In the genomic region with DNA sequence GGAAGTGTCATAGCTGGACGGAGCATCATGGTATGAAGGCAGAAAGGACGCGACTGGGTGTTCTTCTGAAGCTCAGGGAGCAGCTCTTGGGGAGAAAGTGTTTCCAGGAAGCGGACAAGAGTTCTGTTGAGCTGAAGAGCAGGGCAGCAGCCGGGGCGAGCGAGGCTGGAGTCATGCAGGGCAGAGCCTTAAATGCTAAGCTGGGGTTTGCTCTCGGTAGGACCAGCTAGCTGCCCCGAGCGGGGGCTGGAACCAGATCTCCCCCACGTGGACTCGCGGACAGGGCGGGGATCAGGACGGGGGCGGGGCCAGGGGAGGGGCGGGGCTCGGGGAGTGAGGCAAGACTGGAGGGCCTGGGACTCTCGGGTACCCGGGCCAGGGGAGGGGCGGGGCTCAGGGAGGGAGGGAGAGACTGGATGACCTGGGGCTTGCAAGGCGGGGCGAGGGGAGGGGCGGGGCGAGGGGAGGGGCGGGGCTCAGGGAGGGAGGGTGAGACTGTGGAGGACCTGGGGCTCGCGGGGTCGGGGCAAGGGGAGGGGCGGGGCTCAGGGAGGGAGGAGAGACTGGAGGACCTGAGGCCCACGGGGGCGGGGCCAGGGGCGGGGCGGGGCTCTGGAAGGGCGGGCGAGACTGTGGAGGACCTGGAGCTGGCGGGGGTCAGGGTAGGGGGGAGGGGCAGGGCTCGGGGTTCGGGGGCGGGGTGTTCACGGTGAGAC, we compare ENCODE assay signal across 8 cellular contexts. TPM values are rescaled to one million over a fixed set of nuclear protein-coding genes. Genes with fewer than 3 reads are reported as not detected.
A peak's percentile ranks its signal among the peaks of the same experiment; 100 is the strongest.
DNase-seq lines count a peak whose midpoint lies in the region; ATAC-seq and TF ChIP-seq lines count a peak whose summit lies in the region.

No MANE protein-coding gene starts in this region.

- no peaks in the 10 kb centered on the region for H3K36me3 Mint-ChIP-seq in T-cell

- peak overlapping the region; percentile 77 for H3K4me3 ChIP-seq in HFF-Myc (replicated peaks; ENCODE audit: low read depth, low read length)
- peak overlapping the region in 2 of 4 donors; percentile 51 to 81 for H3K4me3 ChIP-seq in adrenal gland
- H3K4me3 ChIP-seq in heart right ventricle = peak overlapping the region; percentile 55 to 84 (median 72)
- H3K4me3 ChIP-seq in transverse colon = peak overlapping the region; percentile 35 to 61 (median 52)

- H3K4me3 Mint-ChIP-seq in T-cell = peak overlapping the region; percentile 83 to 92 (median 86)

- CTCF ChIA-PET in T-cell (lab: Charles Lee) = interaction anchor here in 1 of 2 donors (1.9 kb wide), 1 partner anchor 92 kb away, joined by 8 read pairs; the partner anchor contains the start of gene ZFAND6

- no peaks in the 10 kb centered on the region for H3K27me3 ChIP-seq in adrenal gland
- H3K27me3 ChIP-seq in heart right ventricle = no peaks in the 10 kb centered on the region
- no peaks in the 10 kb centered on the region for H3K27me3 ChIP-seq in transverse colon

- H3K4me1 Mint-ChIP-seq in T-cell = peaks cover 15 to 23% (median 21%) of the 10 kb centered on the region in 3 donors

- no peaks in the 10 kb centered on the region for H3K9me3 Mint-ChIP-seq in T-cell

- intact Hi-C loops in adrenal gland (cut with DNase I) = no loop called here
- intact Hi-C loops in heart right ventricle (cut with DNase I) = loop anchor here in 9 of 10 donors (1.0 to 10.0 kb wide), 7 partner anchors 80 to 258 kb away; partner anchors contain the start of genes ZFAND6 (in 4 of the 9) and MTHFS (in 2 of the 9)
- intact Hi-C loops in transverse colon (cut with DNase I; ENCODE audit: low total_unique reads) = loop anchor here (10.0 kb wide), 1 partner anchor 88 kb away; no protein-coding TSS in a partner anchor

- H3K27ac Mint-ChIP-seq in T-cell = peak overlapping the region; percentile 81 to 83

- H3K27ac ChIP-seq in adrenal gland (peak overlapping the region in 4 of 5 donors; percentile 76 to 94 (median 86)), heart right ventricle (peak overlapping the region; percentile 11 to 82 (median 74)), transverse colon (peak overlapping the region; percentile 76 to 84 (median 80))

- TF ChIP-seq POLR2A in adrenal gland (IDR thresholded peaks at IDR 0.05) (peak in 1 of 2 donors; percentile 65), transverse colon (IDR thresholded peaks at IDR 0.05) (no peak)

- ATAC-seq in T-cell (replicated peaks in 1 of 4) = peak; percentile 75 to 79 (median 78)
- peak; percentile 86 to 94 (median 92) for ATAC-seq in heart right ventricle

- TF ChIP-seq CTCF in HFF-Myc (IDR thresholded peaks at IDR 0.05; ENCODE audit: low read depth, low read length, missing control alignments) = no peak
- TF ChIP-seq CTCF in adrenal gland (IDR thresholded peaks at IDR 0.05) = no peak
- TF ChIP-seq CTCF in heart right ventricle (IDR thresholded peaks at IDR 0.05) = no peak
- no peak for TF ChIP-seq CTCF in transverse colon (IDR thresholded peaks at IDR 0.05)

- TF ChIP-seq EP300 in transverse colon (IDR thresholded peaks at IDR 0.05; ENCODE audit: low read depth) = no peak

- POLR2A ChIA-PET in T-cell (lab: Charles Lee) = interaction anchor here in 1 of 2 donors (0.6 kb wide), 1 partner anchor 9 kb away, joined by 7 read pairs; no protein-coding TSS in a partner anchor

- H3K4me1 ChIP-seq in ES-I3 (ENCODE audit: insufficient read depth, low read length) (peaks cover 19% of the 10 kb centered on the region), adrenal gland (replicated peaks in 1 of 2) (peaks cover 32 to 33% of the 10 kb centered on the region in 2 donors), heart right ventricle (peaks cover 6 to 40% (median 20%) of the 10 kb centered on the region in 9 donors), transverse colon (peaks cover 0 to 14% (median 8%) of the 10 kb centered on the region in 4 donors)

- H3K9me3 ChIP-seq in ES-I3 (ENCODE audit: control insufficient read depth, insufficient read depth, low read length) (no peaks in the 10 kb centered on the region), adrenal gland (replicated peaks in 1 of 3) (no peaks in the 10 kb centered on the region), heart right ventricle (no peaks in the 10 kb centered on the region), transverse colon (no peaks in the 10 kb centered on the region)

- DNase-seq in HFF-Myc (ENCODE audit: extremely low read depth, low read depth) (peak; percentile 67), NCI-H1092 treated with DMSO at 0.1 percent for 48 hours (lab: John Stamatoyannopoulos, UW) (peak; percentile 27), T-cell (peak; percentile 65 to 88 (median 80)), adrenal gland (peak; percentile 97 to 99 (median 98)), heart right ventricle (peak; percentile 96), pons (ENCODE audit: low spot score) (peak; percentile 78), transverse colon (peak; percentile 98)

- in situ Hi-C loops in transverse colon (cut with MboI; ENCODE audit: low pct_ligation_motif_present in 1 of 4, low pct_unique_long_range_greater_than_20kb in 1 of 4, low sequenced_read_pairs in 3 of 4) = loop anchor here in 3 of 4 donors (25.0 kb wide), 2 partner anchors 90 to 265 kb away; partner anchors contain the start of genes MTHFS (in 2 of the 3) and ZFAND6 (in 2 of the 3)

- peak overlapping the region; percentile 76; the same call in 1 of the 2 replicates for H3K9ac ChIP-seq in ES-I3 (ENCODE audit: low read depth, low read length)

- H3K36me3 ChIP-seq in ES-I3 (ENCODE audit: insufficient read depth, low read length) (no peaks in the 10 kb centered on the region), adrenal gland (replicated peaks in 1 of 2) (no peaks in the 10 kb centered on the region), heart right ventricle (no peaks in the 10 kb centered on the region), transverse colon (no peaks in the 10 kb centered on the region)

- H3K27me3 Mint-ChIP-seq in T-cell = no peaks in the 10 kb centered on the region

- WGBS in adrenal gland, 4 donors = 1 to 4% (median 2%) methylated on average over 6 to 35 of the region's 41 CpGs
- WGBS in heart right ventricle, 2 donors = 1 to 2% methylated on average over 27 to 35 of the region's 41 CpGs
- 0 to 1% methylated on average over 2 to 31 of the region's 41 CpGs for WGBS in transverse colon (ENCODE audit: low coverage in 1 of 2), 2 donors

RNA-seq across cellular contexts. Expression of gene FAH, which starts 0.5 kb away (rescaled TPM):
- 1 to 10 TPM; 5.2 to 9.4 (median 6.8) TPM for total RNA-seq in T-cell
- 100 to 1,000 TPM in 5 of 8 donors, 10 to 100 TPM in 3; 56.9 to 157 (median 107) TPM for total RNA-seq in adrenal gland
- 100 to 1,000 TPM in 2 of 3 donors, 10 to 100 TPM in 1; 69.2 to 154 (median 109) TPM for polyA plus RNA-seq in adrenal gland
- 10 to 100 TPM; 14.5 to 65.1 (median 32.5) TPM for total RNA-seq in heart right ventricle
- 10 to 100 TPM; 15.0 to 23.8 TPM for polyA plus RNA-seq in heart right ventricle
- 10 to 100 TPM in 1 of 4 donors, 1 to 10 TPM in 3; 5.6 to 10.6 (median 8.7) TPM for total RNA-seq in transverse colon

Comparison
In these comparisons a context has a peak if more than half of its experiments do, and no peak if none do; other contexts are left out.
1. DNase-seq: peak in every context shown above with its lines; median percentile 98 in adrenal gland; 98 in transverse colon; 96 in heart right ventricle; 80 in T-cell; 78 in pons; 67 in HFF-Myc; 27 in NCI-H1092 treated with DMSO at 0.1 percent for 48 hours.
2. intact Hi-C loops: an anchor here in heart right ventricle (1.0 to 10.0 kb wide) and transverse colon (10.0 kb wide); none called in adrenal gland.